8 cellular contexts compared by ENCODE assay signal in genomic region chr16:11105038-11105903, GRCh38.
DNase-seq lines count a peak whose midpoint lies in the region; ATAC-seq and TF ChIP-seq lines count a peak whose summit lies in the region.

No MANE protein-coding gene starts in this region.

- no peak overlapping the region for H3K4me3 ChIP-seq in left ventricle myocardium inferior

- TF ChIP-seq CTCF in left ventricle myocardium inferior (IDR thresholded peaks at IDR 0.05; ENCODE audit: borderline replicate concordance) = no peak

- H3K4me1 ChIP-seq in left ventricle myocardium inferior = peaks cover 74% of the 10 kb centered on the region

- no peaks in the 10 kb centered on the region for H3K27me3 ChIP-seq in left ventricle myocardium inferior (ENCODE audit: low read depth)

- H3K27ac ChIP-seq in left ventricle myocardium inferior (replicated peaks) = peak overlapping the region; percentile 75

- H3K36me3 ChIP-seq in left ventricle myocardium inferior = peaks cover 1% of the 10 kb centered on the region

- intact Hi-C loops in left ventricle myocardium inferior (cut with micrococcal nuclease) = no loop called here

- ATAC-seq in GM18867 (IDR thresholded peaks at IDR 0.05; ENCODE audit: unreplicated experiment) (peak; percentile 69), HG03064 (IDR thresholded peaks at IDR 0.05; ENCODE audit: low read depth, unreplicated experiment) (peak; percentile 57)

- peak; percentile 67 for DNase-seq in AG08396 (ENCODE audit: low spot score)
- DNase-seq in NCI-H2196 (lab: John Stamatoyannopoulos, UW; ENCODE audit: unreplicated experiment) = peak; percentile 70
- DNase-seq in activated effector memory CD4-positive, alpha-beta T cell treated with anti-CD3 and anti-CD28 coated beads, Interleukin-2, amount 50 U/mL, for 16 hours = peak; percentile 73
- no peak for DNase-seq in left ventricle myocardium inferior
- peak; percentile 58 for DNase-seq in stimulated activated CD4-positive, alpha-beta T cell treated with anti-CD3 and anti-CD28 coated beads, Interleukin-15, amount 100 ng/mL, for 24 hours
- no peak for DNase-seq in effector CD4-positive, alpha-beta T cell

- peaks cover 3% of the 10 kb centered on the region for H3K9me3 ChIP-seq in left ventricle myocardium inferior (replicated peaks)

Comparison
In these comparisons a context has a peak if more than half of its experiments do, and no peak if none do; other contexts are left out.
1. DNase-seq: peak in AG08396 (single experiment), NCI-H2196 (single experiment), activated effector memory CD4-positive, alpha-beta T cell treated with anti-CD3 and anti-CD28 coated beads, Interleukin-2, amount 50 U/mL, for 16 hours (single experiment) and stimulated activated CD4-positive, alpha-beta T cell treated with anti-CD3 and anti-CD28 coated beads, Interleukin-15, amount 100 ng/mL, for 24 hours (single experiment); none in left ventricle myocardium inferior (single experiment) and effector CD4-positive, alpha-beta T cell (single experiment).